ENCODE assay signal across 1 cellular context in the genomic region with DNA sequence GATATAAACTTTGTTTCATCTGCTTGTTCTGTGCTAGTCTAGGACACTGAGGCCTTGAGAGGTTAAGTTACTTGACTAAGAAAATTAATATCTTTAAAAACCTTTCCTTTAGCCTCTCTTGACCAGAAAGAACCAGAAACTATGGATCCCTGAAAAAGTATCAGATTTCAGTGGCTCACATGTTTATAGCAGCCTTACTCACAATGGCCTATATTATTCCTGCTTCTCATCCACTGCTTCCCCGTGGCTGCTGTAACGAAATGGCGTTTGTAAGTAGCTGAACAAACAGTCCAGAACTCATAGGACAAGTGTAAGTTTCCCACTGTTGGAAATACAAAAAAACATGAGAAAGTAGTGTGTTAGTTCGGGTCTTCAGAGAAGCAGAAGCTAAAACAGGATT.
TF ChIP-seq lines count a peak whose summit lies in the region.

No MANE protein-coding gene starts in this region.

TF ChIP-seq in SK-N-SH treated with all-trans-retinoic acid at 6 μM for 48 hours, 23 proteins besides CTCF, POLR2A, EP300 and RAD21 (continued from another document):
- TF ChIP-seq TSHZ2 (CRISPR knock-in tag; IDR thresholded peaks at IDR 0.05) (no peak), ISL1 (CRISPR knock-in tag; IDR thresholded peaks at IDR 0.05) (no peak), CSDC2 (CRISPR knock-in tag; IDR thresholded peaks at IDR 0.05) (no peak), ARNTL (CRISPR knock-in tag; IDR thresholded peaks at IDR 0.05; ENCODE audit: borderline replicate concordance, low read depth) (no peak), GLIS3 (CRISPR knock-in tag; IDR thresholded peaks at IDR 0.05) (no peak), SNAI2 (CRISPR knock-in tag; IDR thresholded peaks at IDR 0.05) (no peak), OSR1 (CRISPR knock-in tag; IDR thresholded peaks at IDR 0.05) (no peak), BACH2 (CRISPR knock-in tag; IDR thresholded peaks at IDR 0.05; ENCODE audit: borderline replicate concordance) (no peak), RARB (CRISPR knock-in tag; IDR thresholded peaks at IDR 0.05) (no peak), PPARA (CRISPR knock-in tag; IDR thresholded peaks at IDR 0.05; ENCODE audit: borderline replicate concordance) (no peak)
- TF ChIP-seq, protein P1, sequence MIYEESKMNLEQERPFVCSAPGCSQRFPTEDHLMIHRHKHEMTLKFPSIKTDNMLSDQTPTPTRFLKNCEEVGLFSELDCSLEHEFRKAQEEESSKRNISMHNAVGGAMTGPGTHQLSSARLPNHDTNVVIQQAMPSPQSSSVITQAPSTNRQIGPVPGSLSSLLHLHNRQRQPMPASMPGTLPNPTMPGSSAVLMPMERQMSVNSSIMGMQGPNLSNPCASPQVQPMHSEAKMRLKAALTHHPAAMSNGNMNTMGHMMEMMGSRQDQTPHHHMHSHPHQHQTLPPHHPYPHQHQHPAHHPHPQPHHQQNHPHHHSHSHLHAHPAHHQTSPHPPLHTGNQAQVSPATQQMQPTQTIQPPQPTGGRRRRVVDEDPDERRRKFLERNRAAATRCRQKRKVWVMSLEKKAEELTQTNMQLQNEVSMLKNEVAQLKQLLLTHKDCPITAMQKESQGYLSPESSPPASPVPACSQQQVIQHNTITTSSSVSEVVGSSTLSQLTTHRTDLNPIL (CRISPR knock-in tag; IDR thresholded peaks at IDR 0.05; ENCODE audit: low read depth), result no peak
